ENCODE assay signal across 34 cellular contexts in the genomic region with DNA sequence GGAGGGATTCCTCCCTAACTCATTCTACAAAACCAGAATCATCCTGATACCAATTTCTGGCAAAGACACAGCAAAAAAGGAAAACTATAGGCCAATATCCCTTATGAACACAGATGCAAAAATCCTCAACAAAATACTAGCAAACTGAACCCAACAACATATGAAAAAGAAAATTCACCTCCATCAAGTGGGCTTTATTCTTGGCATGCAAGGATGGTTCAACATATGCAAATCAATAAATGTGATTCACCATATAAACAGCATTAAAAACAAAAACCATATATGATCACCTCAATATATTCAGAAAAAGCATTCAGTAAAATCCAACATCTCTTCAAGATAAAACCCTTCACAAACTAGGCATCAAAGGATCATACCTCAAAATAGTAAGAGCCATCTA.
"Had no signal": no experiment of that assay in that cellular context is flagged by ENCODE, and none has a peak within 500 bp of the region (broad histone marks: within the 10 kb centered on the region; RNA-seq: fewer than 3 reads in every experiment).

No MANE protein-coding gene starts in this region.

- H3K4me3 ChIP-seq: MG63 had no signal

- H3K27me3 ChIP-seq: MG63 had no signal

- H3K36me3 ChIP-seq: MG63 had no signal

- DNase-seq: Karpas-422, Kasumi-1, MG63, MM.1S, MV-4-11, NCI-H1048, NCI-H1092, NCI-H1092 treated with DMSO at 0.1 percent for 48 hours, NCI-H1105, NCI-H1105 treated with DMSO at 0.1 percent for 48 hours, NCI-H1417, NCI-H1417 treated with DMSO at 0.1 percent for 48 hours, NCI-H1436, NCI-H1436 treated with DMSO at 0.1 percent for 48 hours, NCI-H146, NCI-H1694, NCI-H1694 treated with DMSO at 0.1 percent for 48 hours, NCI-H187, NCI-H187 treated with DMSO at 0.1 percent for 48 hours, NCI-H1930, NCI-H2029, NCI-H2029 treated with DMSO at 0.1 percent for 48 hours, NCI-H2081, NCI-H2081 treated with DMSO at 0.1 percent for 48 hours, NCI-H2107, NCI-H2171, NCI-H2171 treated with DMSO at 0.1 percent for 48 hours, NCI-H2227 treated with DMSO at 0.1 percent for 48 hours, NCI-H226, NCI-H345, NCI-H446, NCI-H446 treated with DMSO at 0.1 percent for 48 hours, NCI-H510A had no signal

- H3K9ac ChIP-seq: KMS-11 had no signal

- H3K27ac ChIP-seq: KMS-11 had no signal

- H3K4me2 ChIP-seq: KMS-11 had no signal
